ENCODE assay signal across 18 cellular contexts in genomic region chr4:23579166-23579565, GRCh38.
"Had no signal": no experiment of that assay in that cellular context is flagged by ENCODE, and none has a peak within 500 bp of the region (broad histone marks: within the 10 kb centered on the region; RNA-seq: fewer than 3 reads in every experiment).

No MANE protein-coding gene starts in this region.

- H3K4me3 ChIP-seq: coronary artery, dorsolateral prefrontal cortex, esophagus muscularis mucosa, heart right ventricle, left lung, lower lobe of right lung, mucosa of descending colon had no signal

- H3K4me1 ChIP-seq: foreskin keratinocyte, left lung, lower lobe of right lung had no signal

- H3K4me3 Mint-ChIP-seq: mesothelial cell of epicardium had no signal

- H3K36me3 ChIP-seq: esophagus muscularis mucosa, heart right ventricle, left lung, lower lobe of right lung had no signal

- H3K36me3 Mint-ChIP-seq: mesothelial cell of epicardium had no signal

- H3K27ac Mint-ChIP-seq: mesothelial cell of epicardium had no signal

- ATAC-seq: foreskin keratinocyte, heart right ventricle, left cardiac atrium, left lung, left ventricle myocardium superior, lower lobe of right lung, mucosa of descending colon had no signal

- H3K9me3 ChIP-seq: esophagus muscularis mucosa, lower lobe of right lung, mucosa of descending colon had no signal

- H3K27ac ChIP-seq: coronary artery, dorsolateral prefrontal cortex, esophagus muscularis mucosa, foreskin keratinocyte, heart right ventricle, left lung, lower lobe of right lung had no signal

- H3K4me1 Mint-ChIP-seq: mesothelial cell of epicardium had no signal

- DNase-seq: dermis blood vessel endothelial cell; dorsolateral prefrontal cortex; effector CD4-positive, alpha-beta T cell; effector memory CD4-positive, alpha-beta T cell; foreskin keratinocyte; glutamatergic neuron; head of caudate nucleus; heart right ventricle; hippocampal formation; left cardiac atrium; left lung; left ventricle myocardium superior; lower lobe of right lung; mesenchymal stem cell; mucosa of descending colon had no signal

- H3K27me3 ChIP-seq: dorsolateral prefrontal cortex, esophagus muscularis mucosa, foreskin keratinocyte, heart right ventricle, left lung had no signal
